Comparison of ENCODE assay signal across 1 cellular context in the genomic region with DNA sequence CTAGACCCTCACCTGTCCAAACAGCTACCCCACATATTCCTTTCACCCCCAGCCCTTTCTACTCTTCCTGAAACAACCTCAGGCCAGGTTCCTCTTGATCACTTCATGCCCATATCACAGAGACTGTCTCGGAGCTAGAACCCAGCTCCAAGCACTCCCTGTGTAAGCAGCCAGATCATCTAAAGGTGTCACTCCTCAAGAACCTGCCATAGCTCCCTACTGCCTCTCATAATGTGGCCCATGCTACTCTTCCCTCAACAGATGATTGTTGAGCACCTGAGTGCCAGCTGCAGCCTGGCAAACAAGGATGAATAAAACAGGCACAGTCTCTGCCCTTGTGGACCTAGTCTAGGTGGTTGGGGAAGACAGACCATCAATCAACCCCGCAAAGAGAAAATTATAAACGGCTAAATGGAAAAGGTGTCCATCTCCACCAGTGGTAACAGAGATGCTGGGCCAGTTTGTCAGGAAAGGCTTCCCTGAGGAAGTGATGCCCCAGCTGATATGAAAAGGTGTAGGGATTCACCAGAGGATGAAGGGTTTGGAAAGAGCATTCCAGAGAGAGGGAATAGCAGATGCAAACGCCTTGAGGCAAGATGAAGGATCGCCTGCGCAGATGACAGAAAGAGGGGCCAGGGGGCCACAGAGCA.
TF ChIP-seq lines count a peak whose summit lies in the region.

No MANE protein-coding gene starts in this region.

TF ChIP-seq in K562, 482 proteins besides CTCF, POLR2A, EP300 and RAD21:
- TF ChIP-seq MEIS2 (IDR thresholded peaks at IDR 0.05; ENCODE audit: partially characterized antibody) = peak; percentile 3
- peak; percentile 71; the same call in 1 of the 2 replicates for TF ChIP-seq BCOR (IDR thresholded peaks at IDR 0.05)
- TF ChIP-seq ZNF583 (CRISPR knock-in tag; IDR thresholded peaks at IDR 0.05) = no peak
- no peak for TF ChIP-seq ZNF584 (CRISPR knock-in tag; IDR thresholded peaks at IDR 0.05; ENCODE audit: low read depth)
- TF ChIP-seq RHOXF2B (CRISPR knock-in tag; conservative IDR thresholded peaks at IDR 0.05) = no peak
- TF ChIP-seq, protein P1, sequence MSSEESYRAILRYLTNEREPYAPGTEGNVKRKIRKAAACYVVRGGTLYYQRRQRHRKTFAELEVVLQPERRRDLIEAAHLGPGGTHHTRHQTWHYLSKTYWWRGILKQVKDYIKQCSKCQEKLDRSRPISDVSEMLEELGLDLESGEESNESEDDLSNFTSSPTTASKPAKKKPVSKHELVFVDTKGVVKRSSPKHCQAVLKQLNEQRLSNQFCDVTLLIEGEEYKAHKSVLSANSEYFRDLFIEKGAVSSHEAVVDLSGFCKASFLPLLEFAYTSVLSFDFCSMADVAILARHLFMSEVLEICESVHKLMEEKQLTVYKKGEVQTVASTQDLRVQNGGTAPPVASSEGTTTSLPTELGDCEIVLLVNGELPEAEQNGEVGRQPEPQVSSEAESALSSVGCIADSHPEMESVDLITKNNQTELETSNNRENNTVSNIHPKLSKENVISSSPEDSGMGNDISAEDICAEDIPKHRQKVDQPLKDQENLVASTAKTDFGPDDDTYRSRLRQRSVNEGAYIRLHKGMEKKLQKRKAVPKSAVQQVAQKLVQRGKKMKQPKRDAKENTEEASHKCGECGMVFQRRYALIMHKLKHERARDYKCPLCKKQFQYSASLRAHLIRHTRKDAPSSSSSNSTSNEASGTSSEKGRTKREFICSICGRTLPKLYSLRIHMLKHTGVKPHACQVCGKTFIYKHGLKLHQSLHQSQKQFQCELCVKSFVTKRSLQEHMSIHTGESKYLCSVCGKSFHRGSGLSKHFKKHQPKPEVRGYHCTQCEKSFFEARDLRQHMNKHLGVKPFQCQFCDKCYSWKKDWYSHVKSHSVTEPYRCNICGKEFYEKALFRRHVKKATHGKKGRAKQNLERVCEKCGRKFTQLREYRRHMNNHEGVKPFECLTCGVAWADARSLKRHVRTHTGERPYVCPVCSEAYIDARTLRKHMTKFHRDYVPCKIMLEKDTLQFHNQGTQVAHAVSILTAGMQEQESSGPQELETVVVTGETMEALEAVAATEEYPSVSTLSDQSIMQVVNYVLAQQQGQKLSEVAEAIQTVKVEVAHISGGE (CRISPR knock-in tag; IDR thresholded peaks at IDR 0.05) = 0 out of 6 replicates have a peak, but pooled peaks of 1 of the 3 experiments have one; percentile 11
- TF ChIP-seq ZFP36 (IDR thresholded peaks at IDR 0.05; ENCODE audit: low read depth, low read length, partially characterized antibody) = peak; percentile 72
- TF ChIP-seq, protein P2, sequence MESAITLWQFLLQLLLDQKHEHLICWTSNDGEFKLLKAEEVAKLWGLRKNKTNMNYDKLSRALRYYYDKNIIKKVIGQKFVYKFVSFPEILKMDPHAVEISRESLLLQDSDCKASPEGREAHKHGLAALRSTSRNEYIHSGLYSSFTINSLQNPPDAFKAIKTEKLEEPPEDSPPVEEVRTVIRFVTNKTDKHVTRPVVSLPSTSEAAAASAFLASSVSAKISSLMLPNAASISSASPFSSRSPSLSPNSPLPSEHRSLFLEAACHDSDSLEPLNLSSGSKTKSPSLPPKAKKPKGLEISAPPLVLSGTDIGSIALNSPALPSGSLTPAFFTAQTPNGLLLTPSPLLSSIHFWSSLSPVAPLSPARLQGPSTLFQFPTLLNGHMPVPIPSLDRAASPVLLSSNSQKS (CRISPR knock-in tag; IDR thresholded peaks at IDR 0.05) = no peak
- 0 out of 2 replicates have a peak, but pooled peaks have one; percentile 67 for TF ChIP-seq PTBP1 (IDR thresholded peaks at IDR 0.05; ENCODE audit: low read depth, low read length)
- TF ChIP-seq RBM25 (IDR thresholded peaks at IDR 0.05; ENCODE audit: low read depth, low read length, severe bottlenecking) = peak; percentile 79
